9 cellular contexts compared by ENCODE assay signal in genomic region chr2:191318729-191319078, GRCh38.
DNase-seq lines count a peak whose midpoint lies in the region; ATAC-seq, FAIRE-seq and TF ChIP-seq lines count a peak whose summit lies in the region.
"Had no signal": no experiment of that assay in that cellular context is flagged by ENCODE, and none has a peak within 500 bp of the region (broad histone marks: within the 10 kb centered on the region; RNA-seq: fewer than 3 reads in every experiment).

No MANE protein-coding gene starts in this region.

- H3K27me3 Mint-ChIP-seq in H9 (ENCODE audit: low read depth) (no peaks in the 10 kb centered on the region), progenitor cell of endocrine pancreas (no peaks in the 10 kb centered on the region)

- H3K14ac ChIP-seq in H9 (ENCODE audit: insufficient read depth, low read length) = no peak overlapping the region

- H3K4ac ChIP-seq in H9 (ENCODE audit: low read depth, low read length) = no peak overlapping the region

- POLR2A ChIA-PET in RWPE1 (lab: Yijun Ruan, JAX; ENCODE audit: low non-redundant PET) = no interaction called here

- no peak overlapping the region for H3K9ac ChIP-seq in H9 (ENCODE audit: extremely low read depth, insufficient read length, low read length)

- H3K79me1 ChIP-seq in H9 (ENCODE audit: insufficient read depth, low read depth, low read length, poor library complexity, severe bottlenecking) = peaks cover 6% of the 10 kb centered on the region

- H3K27me3 ChIP-seq in H9 (ENCODE audit: insufficient read depth, low read length) = no peaks in the 10 kb centered on the region
- H3K27me3 ChIP-seq in foreskin keratinocyte = no peaks in the 10 kb centered on the region

- CTCF ChIA-PET in RWPE1 (lab: Yijun Ruan, JAX) = no interaction called here

- H2BK15ac ChIP-seq in H9 (ENCODE audit: low read depth, low read length) = no peak overlapping the region

- no peaks in the 10 kb centered on the region for H3K9me3 ChIP-seq in H9 (ENCODE audit: control insufficient read depth, low read depth, low read length)

- no peak for TF ChIP-seq CTCF in H9 (conservative IDR thresholded peaks at IDR 0.05)
- no peak for TF ChIP-seq CTCF in RWPE1 (conservative IDR thresholded peaks at IDR 0.05; ENCODE audit: low read depth)
- no peak for TF ChIP-seq CTCF in foreskin keratinocyte (conservative IDR thresholded peaks at IDR 0.05)
- no peak for TF ChIP-seq CTCF in progenitor cell of endocrine pancreas (IDR thresholded peaks at IDR 0.05; ENCODE audit: unreplicated experiment)
- TF ChIP-seq CTCF in D721Med (IDR thresholded peaks at IDR 0.05; ENCODE audit: insufficient read depth, missing control alignments) = no peak

- H3K23me2 ChIP-seq in H9 (ENCODE audit: insufficient read length, low read depth, low read length, poor library complexity, severe bottlenecking) = no peaks in the 10 kb centered on the region

- no peak overlapping the region for H2BK12ac ChIP-seq in H9 (ENCODE audit: insufficient read length, low read depth, low read length)

- H3K9me3 Mint-ChIP-seq in H9 (peaks cover 0 to 8% of the 10 kb centered on the region in 2 experiments; a peak in 2 of 5 replicates), progenitor cell of endocrine pancreas (ENCODE audit: low read depth) (no peaks in the 10 kb centered on the region)

- no peak overlapping the region for H2AFZ ChIP-seq in H9 (ENCODE audit: low read length)

- H3K79me2 ChIP-seq in H9 (ENCODE audit: insufficient read depth, low read length) = peaks cover 3% of the 10 kb centered on the region; the same call in 1 of the 2 replicates

- H2AK5ac ChIP-seq in H9 (ENCODE audit: insufficient read length, low read length) = no peak overlapping the region

- H3K18ac ChIP-seq in H9 (ENCODE audit: insufficient read length, low read depth, low read length) = no peak overlapping the region

- no peak overlapping the region for H2BK120ac ChIP-seq in H9 (ENCODE audit: low read depth, low read length, poor library complexity, severe bottlenecking)

- no peak overlapping the region for H4K8ac ChIP-seq in H9 (replicated peaks; ENCODE audit: insufficient read length, low read depth, low read length)

- TF ChIP-seq POLR2A in GM12891 (IDR thresholded peaks at IDR 0.05; ENCODE audit: low read depth, low read length) = no peak

- peak; percentile 68 for DNase-seq in H9
- DNase-seq in RWPE1 (ENCODE audit: low spot score) = peak; percentile 33
- peak in 1 of 2 donors; percentile 71 for DNase-seq in foreskin keratinocyte
- DNase-seq in progenitor cell of endocrine pancreas (ENCODE audit: low spot score, unreplicated experiment) = no peak
- no peak for DNase-seq in D721Med (ENCODE audit: insufficient read length, low spot score)
- no peak for DNase-seq in GM12891 (ENCODE audit: insufficient read length, low spot score)
- no peak for DNase-seq in stimulated activated CD4-positive, alpha-beta T cell treated with anti-CD3 and anti-CD28 coated beads, Interleukin-2, amount 100 ng/mL, for 24 hours
- DNase-seq in HTR-8/SVneo (ENCODE audit: insufficient read length, low spot score) = no peak
- DNase-seq: NCI-H748 treated with DMSO at 0.1 percent for 48 hours had no signal

- peaks cover 52 to 54% of the 10 kb centered on the region in 2 experiments for H3K4me1 Mint-ChIP-seq in H9
- H3K4me1 Mint-ChIP-seq in progenitor cell of endocrine pancreas (ENCODE audit: low read depth) = peaks cover 30% of the 10 kb centered on the region

- no peak overlapping the region for H3K23ac ChIP-seq in H9 (ENCODE audit: insufficient read length, low read depth, low read length)

- H3K27ac ChIP-seq in H9 (ENCODE audit: insufficient read length, low read depth, low read length) (no peak overlapping the region), RWPE1 (peak overlapping the region; percentile 14; the same call in 1 of the 2 replicates), foreskin keratinocyte (peak overlapping the region; percentile 53)

- no peak overlapping the region for H2BK20ac ChIP-seq in H9 (ENCODE audit: low read depth, low read length, poor library complexity, severe bottlenecking)

- H3K56ac ChIP-seq in H9 (ENCODE audit: insufficient read length, low read depth, low read length) = no peak overlapping the region

- H2BK5ac ChIP-seq in H9 (ENCODE audit: insufficient read length, low read length) = no peak overlapping the region

- no peak overlapping the region for H3T11ph ChIP-seq in H9 (ENCODE audit: low read length)

- H3K27ac Mint-ChIP-seq in H9 (peak overlapping the region in 2 of 3 experiments; percentile 52 to 67; a peak in 3 of 7 replicates), progenitor cell of endocrine pancreas (peak overlapping the region; percentile 87)

- no peak overlapping the region for H3K4me2 ChIP-seq in H9 (ENCODE audit: insufficient read depth, insufficient read length, low read length)

- no peak overlapping the region for H3K4me3 Mint-ChIP-seq in H9
- no peak overlapping the region for H3K4me3 Mint-ChIP-seq in progenitor cell of endocrine pancreas (ENCODE audit: low read depth)

- no peaks in the 10 kb centered on the region for H4K20me1 ChIP-seq in H9 (ENCODE audit: control insufficient read depth, insufficient read depth, insufficient read length)

- FAIRE-seq in D721Med (lab: Jason Lieb, UNC) (no peak), GM12891 (lab: Jason Lieb, UNC) (no peak), HTR-8/SVneo (lab: Jason Lieb, UNC) (no peak)

- H3K36me3 Mint-ChIP-seq in H9 (ENCODE audit: insufficient read depth in 1 of 3, low read depth in 3 of 3) (peaks cover 4 to 9% (median 4%) of the 10 kb centered on the region in 3 experiments; a peak in 5 of 7 replicates), progenitor cell of endocrine pancreas (ENCODE audit: insufficient read depth) (peaks cover 6% of the 10 kb centered on the region)

- no peak overlapping the region for H4K5ac ChIP-seq in H9 (ENCODE audit: insufficient read length, low read depth, low read length)

- H3K4me1 ChIP-seq in H9 (ENCODE audit: insufficient read depth, low read length) (peaks cover 9% of the 10 kb centered on the region), foreskin keratinocyte (peaks cover 50% of the 10 kb centered on the region)

- peak; percentile 82 for ATAC-seq in foreskin keratinocyte

- H4K91ac ChIP-seq in H9 (ENCODE audit: insufficient read length, low read depth, low read length) = no peak overlapping the region

TF ChIP-seq in GM12891, 5 proteins besides CTCF, POLR2A, EP300 and RAD21:
- TF ChIP-seq POLR2AphosphoS5 (IDR thresholded peaks at IDR 0.05; ENCODE audit: low read depth, low read length) = no peak
- no peak for TF ChIP-seq TAF1 (IDR thresholded peaks at IDR 0.05; ENCODE audit: low read depth, low read length)
- no peak for TF ChIP-seq PAX5 (IDR thresholded peaks at IDR 0.05; ENCODE audit: insufficient read depth, low read length, severe bottlenecking)
- TF ChIP-seq SPI1 (IDR thresholded peaks at IDR 0.05; ENCODE audit: low read depth, low read length) = no peak
- no peak for TF ChIP-seq POU2F2 (IDR thresholded peaks at IDR 0.05; ENCODE audit: low read depth, low read length)

Comparison
In these comparisons a context has a peak if more than half of its experiments do, and no peak if none do; other contexts are left out.
1. DNase-seq: peak in H9 (single experiment) and RWPE1 (single experiment); none in progenitor cell of endocrine pancreas (single experiment), D721Med (single experiment), GM12891 (single experiment), stimulated activated CD4-positive, alpha-beta T cell treated with anti-CD3 and anti-CD28 coated beads, Interleukin-2, amount 100 ng/mL, for 24 hours (0 of 2) and HTR-8/SVneo (single experiment).